10 cellular contexts compared by ENCODE assay signal in the genomic region with DNA sequence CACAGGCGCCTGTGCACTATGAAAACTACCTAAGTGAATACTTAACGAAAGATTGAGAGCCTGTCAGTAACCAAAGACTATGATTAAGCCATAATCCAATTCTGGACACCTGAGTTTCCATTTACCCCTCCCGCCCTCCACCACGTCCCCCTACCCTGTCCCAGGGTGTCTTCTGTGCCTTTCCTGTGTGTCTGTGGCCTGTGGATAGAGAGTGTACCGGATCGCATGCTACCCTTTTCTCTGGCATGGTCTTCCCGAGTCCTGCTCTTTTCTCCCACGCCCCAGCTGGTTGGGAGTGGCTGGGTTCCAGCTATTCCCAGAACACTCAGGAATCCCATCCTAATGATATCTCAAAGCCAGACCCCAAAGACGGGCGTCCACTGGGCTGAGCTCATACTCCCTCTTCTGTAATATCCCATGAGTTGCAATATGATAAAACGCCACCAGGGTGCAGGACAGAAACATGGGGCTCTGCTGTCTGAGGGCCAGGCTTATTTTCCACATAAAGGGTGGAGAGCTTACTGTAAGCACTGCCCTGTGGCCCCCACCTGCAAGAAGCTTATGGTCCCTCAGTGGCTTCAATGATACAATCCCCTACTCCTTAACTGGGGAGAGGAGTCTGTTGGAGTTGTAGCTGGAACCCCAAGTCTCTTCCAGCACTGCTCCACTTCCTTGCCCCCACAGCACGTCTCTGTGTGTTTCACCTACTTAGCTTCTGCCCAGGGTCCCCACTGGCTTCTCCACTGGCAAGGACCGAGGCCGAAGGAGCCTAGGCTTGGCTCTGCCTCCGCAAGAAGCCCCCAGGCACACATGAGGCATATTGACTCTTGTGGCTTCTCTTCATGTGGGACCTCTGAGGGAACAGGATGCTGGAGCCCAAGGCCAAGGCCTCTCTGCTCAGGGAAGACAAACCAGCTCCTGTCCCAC. TPM values are rescaled to one million over a fixed set of nuclear protein-coding genes. Genes with fewer than 3 reads are reported as not detected.
DNase-seq lines count a peak whose midpoint lies in the region; ATAC-seq, FAIRE-seq and TF ChIP-seq lines count a peak whose summit lies in the region.
"Had no signal": no experiment of that assay in that cellular context is flagged by ENCODE, and none has a peak within 500 bp of the region (broad histone marks: within the 10 kb centered on the region; RNA-seq: fewer than 3 reads in every experiment).

No MANE protein-coding gene starts in this region.

- CTCF ChIA-PET in K562 (lab: Yijun Ruan, JAX; ENCODE audit: low intra/inter-chr PET ratio), result interaction anchor here (1.7 kb wide), 1 partner anchor 17 kb away, joined by 14 read pairs; no protein-coding TSS in a partner anchor

- H2AFZ ChIP-seq in Loucy (ENCODE audit: low read length) (no peak overlapping the region), K562 (ENCODE audit: low read depth, low read length) (no peak overlapping the region)

- H3K9me3 ChIP-seq in Loucy (ENCODE audit: insufficient read depth, low read depth, low read length), result no peaks in the 10 kb centered on the region
- H3K9me3 ChIP-seq in K562 (replicated peaks; ENCODE audit: control insufficient read depth, insufficient read depth, low read depth, low read length), result no peaks in the 10 kb centered on the region

- no peak overlapping the region for H3K4me3 ChIP-seq in Loucy (ENCODE audit: low read length, poor library complexity, severe bottlenecking)
- no peak overlapping the region for H3K4me3 ChIP-seq in K562

- no peaks in the 10 kb centered on the region for H3K9me2 ChIP-seq in Loucy (replicated peaks; ENCODE audit: low read depth, low read length)

- H3K79me2 ChIP-seq in Loucy (ENCODE audit: insufficient read depth, low read length) (no peaks in the 10 kb centered on the region), K562 (ENCODE audit: control insufficient read depth, insufficient read depth, low read length) (no peaks in the 10 kb centered on the region)

- DNase-seq in COLO829 (ENCODE audit: low spot score) (peak; percentile 50), SHP77 (lab: John Stamatoyannopoulos, UW) (peak; percentile 39 to 46), K562 (ENCODE audit: extremely low read depth in 1 of 4, low spot score in 3 of 4) (peak; percentile 80 to 87 (median 85)), islet precursor cell (peak; percentile 73)
- peak; percentile 27 for DNase-seq in stimulated activated CD8-positive, alpha-beta memory T cell treated with anti-CD3 and anti-CD28 coated beads, Interleukin-12 subunit alpha, Interleukin-12 subunit beta, amount 100 ng/mL, for 1 hour (ENCODE audit: low read depth)
- DNase-seq in NK-92 treated with Interleukin-12 subunit alpha and Interleukin-12 subunit beta, amount 100 ng/mL, for 24 hours (lab: John Stamatoyannopoulos, UW), result no peak

- no peaks in the 10 kb centered on the region for H3F3A ChIP-seq in Loucy (ENCODE audit: low read depth)

- 16% methylated on average over 15 of the region's 15 CpGs for WGBS in K562 (ENCODE audit: insufficient coverage, low coverage, missing lambda C conversion rate)

- in situ Hi-C loops in K562 (cut with MboI), result no loop called here

- POLR2A ChIA-PET in K562 (lab: Yijun Ruan, JAX), result interaction anchor here (0.7 to 1.3 kb wide), 10 partner anchors 11 to 372 kb away, joined by 3 to 9 read pairs (median 3); no protein-coding TSS in a partner anchor

- no peak overlapping the region for H3K27ac ChIP-seq in K562 (ENCODE audit: extremely low read depth, low read depth, low read length)

- ATAC-seq in GM19351 (IDR thresholded peaks at IDR 0.05; ENCODE audit: unreplicated experiment) (peak; percentile 70), K562 (peak; percentile 97)

- TF ChIP-seq CTCF in Loucy (conservative IDR thresholded peaks at IDR 0.05; ENCODE audit: low read length) (peak; percentile 82), K562 (IDR thresholded peaks at IDR 0.05 in 2 of 3, conservative IDR thresholded peaks at IDR 0.05 in 1 of 3; ENCODE audit: insufficient read depth in 2 of 3, low read depth in 1 of 3, low read length in 3 of 3) (peak; percentile 82 to 87 (median 84))

- no peak for TF ChIP-seq POLR2A in K562 (conservative IDR thresholded peaks at IDR 0.05)

- H3K9ac ChIP-seq in Loucy (ENCODE audit: low read depth, low read length, poor library complexity, severe bottlenecking) (no peak overlapping the region), K562 (ENCODE audit: insufficient read depth in 1 of 2, low read depth in 2 of 2, low read length in 2 of 2) (peak overlapping the region in 1 of 2 experiments; percentile 15; a peak in 2 of 4 replicates)

- H3K4me2 ChIP-seq in Loucy (ENCODE audit: low read depth, low read length, poor library complexity, severe bottlenecking) (no peak overlapping the region), K562 (ENCODE audit: insufficient read depth, low read length) (no peak overlapping the region)

- no peaks in the 10 kb centered on the region for H3K36me3 ChIP-seq in Loucy (ENCODE audit: insufficient read depth, low read length)
- no peaks in the 10 kb centered on the region for H3K36me3 ChIP-seq in K562 (ENCODE audit: control insufficient read depth, insufficient read depth, low read length)

- no peak for TF ChIP-seq EP300 in K562 (IDR thresholded peaks at IDR 0.05; ENCODE audit: low read length)

- H3K4me1 ChIP-seq in Loucy (ENCODE audit: insufficient read depth, low read length, poor library complexity, severe bottlenecking) (peaks cover 8% of the 10 kb centered on the region), K562 (replicated peaks in 1 of 2; ENCODE audit: control insufficient read depth in 2 of 2, insufficient read depth in 2 of 2, low read length in 2 of 2) (peaks cover 13 to 24% of the 10 kb centered on the region in 2 experiments)

- peak; percentile 85 for FAIRE-seq in K562 (lab: Jason Lieb, UNC)

- H4K20me1 ChIP-seq in Loucy (ENCODE audit: insufficient read depth, low read length, poor library complexity, severe bottlenecking) (no peaks in the 10 kb centered on the region), K562 (replicated peaks; ENCODE audit: control insufficient read depth, insufficient read depth, low read length) (no peaks in the 10 kb centered on the region; the same call in 1 of the 2 replicates)

- peak; percentile 59 to 79 for TF ChIP-seq RAD21 in K562 (CRISPR knock-in tag; conservative IDR thresholded peaks at IDR 0.05 in 1 of 2, IDR thresholded peaks at IDR 0.05 in 1 of 2)

- H3K9me1 ChIP-seq in K562 (ENCODE audit: control insufficient read depth, insufficient read depth, low read length), result peaks cover 5% of the 10 kb centered on the region

- BruUV-seq in K562 (replicated peaks; lab: Mats Ljungman, UMichigan), result no TSS peak

- H3K27me3 ChIP-seq in Loucy (ENCODE audit: insufficient read depth, low read length, poor library complexity, severe bottlenecking) (peaks cover 26% of the 10 kb centered on the region), K562 (ENCODE audit: control insufficient read depth in 2 of 2, insufficient read depth in 2 of 2, low read length in 2 of 2) (peaks cover 29 to 50% of the 10 kb centered on the region in 2 experiments)

- intact Hi-C loops in K562 (cut with micrococcal nuclease), result loop anchor here (2.0 kb wide), 2 partner anchors 17 to 29 kb away; no protein-coding TSS in a partner anchor

RNA-seq across cellular contexts. Expression of gene ALX3, which starts 17.6 kb away (rescaled TPM):
- total RNA-seq in K562 (2011; cell fraction: chromatin; rRNA removed; ENCODE audit: low replicate concordance), result not detected in 2 replicates
- not detected in 2 replicates for total RNA-seq in K562 (2011; cell fraction: nucleolus; rRNA removed)
- not detected in 2 replicates for total RNA-seq in K562 (2011; cell fraction: nucleoplasm; rRNA removed)
- total RNA-seq in K562 (2014; rRNA removed) (not detected in 2 replicates), K562 (2014; rRNA removed; fragmentation: Illumina TruSeq; extraction: Trizol) (not detected in 2 replicates), K562 (2015; rRNA removed; fragmentation: Illumina TruSeq; extraction: Trizol) (not detected in 2 replicates), K562 (2021) (not detected in 2 replicates)
- polyA plus RNA-seq in K562 (2011; rRNA removed) (not detected in 2 replicates), K562 (2014; fragmentation: Illumina TruSeq; extraction: Trizol) (not detected in 2 replicates), K562 (2014; fragmentation: Nextera tagmentation; extraction: Ambion mirVana) (not detected), K562 (2014; rRNA removed) (not detected in 2 replicates)
- not detected in 2 replicates for polyA plus RNA-seq in K562 (2011; cell fraction: cytosol; rRNA removed)
- not detected in 2 replicates for polyA plus RNA-seq in K562 (2011; cell fraction: nucleus; rRNA removed)
- polyA plus RNA-seq in K562 (2012), result not detected in 2 replicates
- polyA minus RNA-seq in K562 (2011; rRNA and poly(A)+ RNA removed), result not detected in 2 replicates
- not detected in 2 replicates for polyA minus RNA-seq in K562 (2011; cell fraction: cytosol; rRNA and poly(A)+ RNA removed)
- not detected in 2 replicates for polyA minus RNA-seq in K562 (2011; cell fraction: nucleus; rRNA and poly(A)+ RNA removed)
- total RNA-seq: skeletal muscle tissue; T-helper 1 cell treated with Interleukin-12 subunit alpha and Interleukin-12 subunit beta and Interleukin-4 antibody, amounts not matched to agents 30 ng/mL and 1 ng/mL, for 36 hours had no signal

RNA-seq across cellular contexts. Expression of gene UBL4B, which starts 24.2 kb away (rescaled TPM):
- not detected in 2 replicates for total RNA-seq in K562 (2011; cell fraction: chromatin; rRNA removed; ENCODE audit: low replicate concordance)
- not detected in 2 replicates for total RNA-seq in K562 (2011; cell fraction: nucleolus; rRNA removed)
- total RNA-seq in K562 (2011; cell fraction: nucleoplasm; rRNA removed), result not detected in 2 replicates
- total RNA-seq in K562 (2014; rRNA removed) (not detected in 2 replicates), K562 (2014; rRNA removed; fragmentation: Illumina TruSeq; extraction: Trizol) (not detected in 2 replicates), K562 (2015; rRNA removed; fragmentation: Illumina TruSeq; extraction: Trizol) (not detected in 2 replicates), K562 (2021) (not detected in 2 replicates)
- polyA plus RNA-seq in K562 (2011; rRNA removed) (0.05 TPM in 1 of 2 replicates, not detected in the other), K562 (2014; fragmentation: Illumina TruSeq; extraction: Trizol) (not detected in 2 replicates), K562 (2014; fragmentation: Nextera tagmentation; extraction: Ambion mirVana) (not detected), K562 (2014; rRNA removed) (not detected in 2 replicates)
- 0.03 TPM in 1 of 2 replicates, not detected in the other for polyA plus RNA-seq in K562 (2011; cell fraction: cytosol; rRNA removed)
- polyA plus RNA-seq in K562 (2011; cell fraction: nucleus; rRNA removed), result 0.07 and 0.09 TPM in 2 replicates
- 0.07 and 1.3 TPM in 2 replicates for polyA plus RNA-seq in K562 (2012)
- polyA minus RNA-seq in K562 (2011; rRNA and poly(A)+ RNA removed), result not detected in 2 replicates
- not detected in 2 replicates for polyA minus RNA-seq in K562 (2011; cell fraction: cytosol; rRNA and poly(A)+ RNA removed)
- 0.22 TPM in 1 of 2 replicates, not detected in the other for polyA minus RNA-seq in K562 (2011; cell fraction: nucleus; rRNA and poly(A)+ RNA removed)
- total RNA-seq: skeletal muscle tissue; T-helper 1 cell treated with Interleukin-12 subunit alpha and Interleukin-12 subunit beta and Interleukin-4 antibody, amounts not matched to agents 30 ng/mL and 1 ng/mL, for 36 hours had no signal

RNA-seq across cellular contexts. Expression of gene STRIP1, which starts 53.7 kb away (rescaled TPM):
- 216 and 291 TPM in 2 replicates for total RNA-seq in K562 (2011; cell fraction: chromatin; rRNA removed; ENCODE audit: low replicate concordance)
- total RNA-seq in K562 (2011; cell fraction: nucleolus; rRNA removed), result 159 and 160 TPM in 2 replicates
- total RNA-seq in K562 (2011; cell fraction: nucleoplasm; rRNA removed), result 167 and 180 TPM in 2 replicates
- 34.2 and 40.1 TPM in 2 replicates for total RNA-seq in K562 (2014; rRNA removed)
- total RNA-seq in K562 (2014; rRNA removed; fragmentation: Illumina TruSeq; extraction: Trizol), result 27.6 and 28.6 TPM in 2 replicates
- total RNA-seq in K562 (2015; rRNA removed; fragmentation: Illumina TruSeq; extraction: Trizol), result 29.0 and 30.6 TPM in 2 replicates
- total RNA-seq in K562 (2021), result 38.5 and 42.3 TPM in 2 replicates
- polyA plus RNA-seq in K562 (2011; rRNA removed), result 32.6 and 32.8 TPM in 2 replicates
- polyA plus RNA-seq in K562 (2011; cell fraction: cytosol; rRNA removed), result 20.9 and 23.7 TPM in 2 replicates
- polyA plus RNA-seq in K562 (2011; cell fraction: nucleus; rRNA removed), result 128 and 143 TPM in 2 replicates
- polyA plus RNA-seq in K562 (2012), result 23.1 and 25.5 TPM in 2 replicates
- polyA plus RNA-seq in K562 (2014; fragmentation: Illumina TruSeq; extraction: Trizol), result 30.6 and 32.2 TPM in 2 replicates
- polyA plus RNA-seq in K562 (2014; fragmentation: Nextera tagmentation; extraction: Ambion mirVana), result 10 to 100 TPM in 1 of 2 experiments, 1 to 10 TPM in 1; 9.9 to 10.5 TPM
- 30.4 and 32.0 TPM in 2 replicates for polyA plus RNA-seq in K562 (2014; rRNA removed)
- polyA minus RNA-seq in K562 (2011; rRNA and poly(A)+ RNA removed), result 51.3 and 51.8 TPM in 2 replicates
- 16.5 and 21.1 TPM in 2 replicates for polyA minus RNA-seq in K562 (2011; cell fraction: cytosol; rRNA and poly(A)+ RNA removed)
- polyA minus RNA-seq in K562 (2011; cell fraction: nucleus; rRNA and poly(A)+ RNA removed), result 79.6 and 106 TPM in 2 replicates
